Comparison of ENCODE assay signal across 9 cellular contexts in the genomic region with DNA sequence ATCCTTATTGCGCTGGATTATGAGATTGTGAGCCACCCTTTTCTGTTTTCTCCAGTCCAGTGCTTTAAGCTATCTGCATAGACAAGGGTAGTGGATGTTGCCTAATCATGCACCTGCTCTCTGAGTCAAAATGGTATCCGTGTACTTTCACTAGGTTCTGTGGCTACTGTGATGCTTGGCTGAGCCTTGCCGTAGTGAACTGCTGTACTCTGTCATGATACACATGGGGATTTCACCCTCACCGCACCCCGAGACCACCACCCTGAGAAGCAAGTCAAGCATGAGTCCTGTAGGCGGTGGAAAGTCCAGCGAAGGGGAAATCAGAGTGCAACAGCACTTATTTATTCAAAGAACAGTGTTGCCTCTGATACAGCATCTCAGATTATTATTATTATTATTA. TPM values are rescaled to one million over a fixed set of nuclear protein-coding genes. Genes with fewer than 3 reads are reported as not detected.
DNase-seq lines count a peak whose midpoint lies in the region; ATAC-seq and TF ChIP-seq lines count a peak whose summit lies in the region.
"Had no signal": no experiment of that assay in that cellular context is flagged by ENCODE, and none has a peak within 500 bp of the region (broad histone marks: within the 10 kb centered on the region; RNA-seq: fewer than 3 reads in every experiment).

No MANE protein-coding gene starts in this region.

- H3K36me3 Mint-ChIP-seq in CD8-positive, alpha-beta memory T cell: peaks cover 4 to 44% (median 21%) of the 10 kb centered on the region in 3 donors
- no peaks in the 10 kb centered on the region for H3K36me3 Mint-ChIP-seq in GM23338 (ENCODE audit: low read depth)

- H3K4me2 ChIP-seq in GM23338: no peak overlapping the region

- no peaks in the 10 kb centered on the region for H3K27me3 ChIP-seq in CD8-positive, alpha-beta memory T cell (ENCODE audit: insufficient read depth, low read length, poor library complexity, severe bottlenecking)
- no peaks in the 10 kb centered on the region for H3K27me3 ChIP-seq in lower lobe of right lung (ENCODE audit: low read depth)
- no peaks in the 10 kb centered on the region for H3K27me3 ChIP-seq in GM23338 (ENCODE audit: insufficient read depth)

- no peaks in the 10 kb centered on the region for H3K9me3 Mint-ChIP-seq in CD8-positive, alpha-beta memory T cell
- no peaks in the 10 kb centered on the region for H3K9me3 Mint-ChIP-seq in GM23338

- peaks cover 70% of the 10 kb centered on the region for H3K4me1 ChIP-seq in CD8-positive, alpha-beta memory T cell (ENCODE audit: insufficient read depth, low read length)
- H3K4me1 ChIP-seq in lower lobe of right lung: peaks cover 14% of the 10 kb centered on the region
- H3K4me1 ChIP-seq in GM23338 (ENCODE audit: insufficient read depth): no peaks in the 10 kb centered on the region

- H3K4me3 Mint-ChIP-seq in CD8-positive, alpha-beta memory T cell: peak overlapping the region in 4 of 7 donors; percentile 13 to 33 (median 18)
- no peak overlapping the region for H3K4me3 Mint-ChIP-seq in GM23338

- H3K36me3 ChIP-seq in CD8-positive, alpha-beta memory T cell (ENCODE audit: insufficient read depth, low read length): peaks cover 49% of the 10 kb centered on the region
- H3K36me3 ChIP-seq in lower lobe of right lung (peaks cover 49% of the 10 kb centered on the region), GM23338 (ENCODE audit: insufficient read depth) (no peaks in the 10 kb centered on the region)

- intact Hi-C loops in lower lobe of right lung (cut with DNase I): no loop called here

- peak; percentile 100 for ATAC-seq in GM19043 (IDR thresholded peaks at IDR 0.05; ENCODE audit: low read depth, unreplicated experiment)
- ATAC-seq in HG02970 (IDR thresholded peaks at IDR 0.05; ENCODE audit: low FRiP score, unreplicated experiment): peak; percentile 99
- no peak for ATAC-seq in lower lobe of right lung
- no peak for ATAC-seq in GM23338

- TF ChIP-seq CTCF in lower lobe of right lung (IDR thresholded peaks at IDR 0.05) (no peak), GM23338 (conservative IDR thresholded peaks at IDR 0.05; ENCODE audit: low read depth in 2 of 2) (no peak)

- H3K4me1 Mint-ChIP-seq in CD8-positive, alpha-beta memory T cell: peaks cover 52 to 53% (median 52%) of the 10 kb centered on the region in 3 donors
- no peaks in the 10 kb centered on the region for H3K4me1 Mint-ChIP-seq in GM23338

- CTCF ChIA-PET in CD8-positive, alpha-beta memory T cell (lab: Charles Lee): interaction anchor here (2.1 to 4.7 kb wide), 3 partner anchors 10 to 37 kb away, joined by 6 to 43 read pairs (median 10); no protein-coding TSS in a partner anchor

- H3K79me2 ChIP-seq in GM23338 (replicated peaks; ENCODE audit: insufficient read depth): no peaks in the 10 kb centered on the region

- no peaks in the 10 kb centered on the region for H3K27me3 Mint-ChIP-seq in CD8-positive, alpha-beta memory T cell
- no peaks in the 10 kb centered on the region for H3K27me3 Mint-ChIP-seq in GM23338 (ENCODE audit: insufficient read depth, low read depth, poor library complexity)

- H3K27ac Mint-ChIP-seq in CD8-positive, alpha-beta memory T cell: peak overlapping the region in 7 of 8 donors; percentile 77 to 91 (median 84)
- H3K27ac Mint-ChIP-seq in GM23338: no peak overlapping the region

- no peak overlapping the region for H2AFZ ChIP-seq in GM23338

- POLR2A ChIA-PET in CD8-positive, alpha-beta memory T cell (lab: Charles Lee): interaction anchor here (1.3 to 1.8 kb wide), 2 partner anchors 10 to 13 kb away, joined by 3 to 6 read pairs; no protein-coding TSS in a partner anchor

- DNase-seq in CD8-positive, alpha-beta memory T cell: no peak
- DNase-seq in activated T-cell treated with anti-CD3 and anti-CD28 coated beads, Interleukin-2, amount 50 U/mL, for 48 hours: peak; percentile 66 to 67
- DNase-seq in lower lobe of right lung (no peak), superior temporal gyrus (ENCODE audit: extremely low spot score) (no peak), SW 1271 (lab: John Stamatoyannopoulos, UW) (no peak), GM23338 (ENCODE audit: low spot score) (no peak)

- H3F3A ChIP-seq in GM23338 (replicated peaks; ENCODE audit: low read depth): no peaks in the 10 kb centered on the region

- H3K9me2 ChIP-seq in GM23338 (ENCODE audit: insufficient read depth): no peaks in the 10 kb centered on the region

- no peaks in the 10 kb centered on the region for H4K20me1 ChIP-seq in GM23338 (replicated peaks; ENCODE audit: insufficient read depth)

- H3K4me3 ChIP-seq in CD8-positive, alpha-beta memory T cell (ENCODE audit: low read length): no peak overlapping the region
- no peak overlapping the region for H3K4me3 ChIP-seq in lower lobe of right lung
- H3K4me3 ChIP-seq in GM23338: no peak overlapping the region
- H3K4me3 ChIP-seq: lung had no signal

- H3K9me3 ChIP-seq in CD8-positive, alpha-beta memory T cell (ENCODE audit: low read length): no peaks in the 10 kb centered on the region
- no peaks in the 10 kb centered on the region for H3K9me3 ChIP-seq in lower lobe of right lung

- no peak overlapping the region for H3K27ac ChIP-seq in CD8-positive, alpha-beta memory T cell (ENCODE audit: low read depth, low read length)
- H3K27ac ChIP-seq in lower lobe of right lung (no peak overlapping the region), GM23338 (ENCODE audit: low read depth) (no peak overlapping the region)

TF ChIP-seq in GM23338, 12 proteins besides CTCF, POLR2A, EP300 and RAD21 (continues in another document):
- TF ChIP-seq NANOG (IDR thresholded peaks at IDR 0.05; ENCODE audit: borderline replicate concordance) (no peak), ZNF331 (CRISPR knock-in tag; IDR thresholded peaks at IDR 0.05; ENCODE audit: low read depth) (no peak), ZNF114 (CRISPR knock-in tag; IDR thresholded peaks at IDR 0.05) (no peak), EZH2phosphoT487 (IDR thresholded peaks at IDR 0.05; ENCODE audit: unreplicated experiment) (no peak), EZH2 (IDR thresholded peaks at IDR 0.05; ENCODE audit: low read depth, unreplicated experiment) (no peak), POLR2AphosphoS5 (IDR thresholded peaks at IDR 0.05; ENCODE audit: low read depth) (no peak), STAT1 (IDR thresholded peaks at IDR 0.05; ENCODE audit: unreplicated experiment) (no peak), CREB1 (CRISPR knock-in tag; IDR thresholded peaks at IDR 0.05; ENCODE audit: low read depth) (no peak), JUNB (IDR thresholded peaks at IDR 0.05; ENCODE audit: unreplicated experiment) (no peak)
- TF ChIP-seq, protein P1, sequence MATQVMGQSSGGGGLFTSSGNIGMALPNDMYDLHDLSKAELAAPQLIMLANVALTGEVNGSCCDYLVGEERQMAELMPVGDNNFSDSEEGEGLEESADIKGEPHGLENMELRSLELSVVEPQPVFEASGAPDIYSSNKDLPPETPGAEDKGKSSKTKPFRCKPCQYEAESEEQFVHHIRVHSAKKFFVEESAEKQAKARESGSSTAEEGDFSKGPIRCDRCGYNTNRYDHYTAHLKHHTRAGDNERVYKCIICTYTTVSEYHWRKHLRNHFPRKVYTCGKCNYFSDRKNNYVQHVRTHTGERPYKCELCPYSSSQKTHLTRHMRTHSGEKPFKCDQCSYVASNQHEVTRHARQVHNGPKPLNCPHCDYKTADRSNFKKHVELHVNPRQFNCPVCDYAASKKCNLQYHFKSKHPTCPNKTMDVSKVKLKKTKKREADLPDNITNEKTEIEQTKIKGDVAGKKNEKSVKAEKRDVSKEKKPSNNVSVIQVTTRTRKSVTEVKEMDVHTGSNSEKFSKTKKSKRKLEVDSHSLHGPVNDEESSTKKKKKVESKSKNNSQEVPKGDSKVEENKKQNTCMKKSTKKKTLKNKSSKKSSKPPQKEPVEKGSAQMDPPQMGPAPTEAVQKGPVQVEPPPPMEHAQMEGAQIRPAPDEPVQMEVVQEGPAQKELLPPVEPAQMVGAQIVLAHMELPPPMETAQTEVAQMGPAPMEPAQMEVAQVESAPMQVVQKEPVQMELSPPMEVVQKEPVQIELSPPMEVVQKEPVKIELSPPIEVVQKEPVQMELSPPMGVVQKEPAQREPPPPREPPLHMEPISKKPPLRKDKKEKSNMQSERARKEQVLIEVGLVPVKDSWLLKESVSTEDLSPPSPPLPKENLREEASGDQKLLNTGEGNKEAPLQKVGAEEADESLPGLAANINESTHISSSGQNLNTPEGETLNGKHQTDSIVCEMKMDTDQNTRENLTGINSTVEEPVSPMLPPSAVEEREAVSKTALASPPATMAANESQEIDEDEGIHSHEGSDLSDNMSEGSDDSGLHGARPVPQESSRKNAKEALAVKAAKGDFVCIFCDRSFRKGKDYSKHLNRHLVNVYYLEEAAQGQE (IDR thresholded peaks at IDR 0.05; ENCODE audit: unreplicated experiment): no peak
- TF ChIP-seq, protein P2, sequence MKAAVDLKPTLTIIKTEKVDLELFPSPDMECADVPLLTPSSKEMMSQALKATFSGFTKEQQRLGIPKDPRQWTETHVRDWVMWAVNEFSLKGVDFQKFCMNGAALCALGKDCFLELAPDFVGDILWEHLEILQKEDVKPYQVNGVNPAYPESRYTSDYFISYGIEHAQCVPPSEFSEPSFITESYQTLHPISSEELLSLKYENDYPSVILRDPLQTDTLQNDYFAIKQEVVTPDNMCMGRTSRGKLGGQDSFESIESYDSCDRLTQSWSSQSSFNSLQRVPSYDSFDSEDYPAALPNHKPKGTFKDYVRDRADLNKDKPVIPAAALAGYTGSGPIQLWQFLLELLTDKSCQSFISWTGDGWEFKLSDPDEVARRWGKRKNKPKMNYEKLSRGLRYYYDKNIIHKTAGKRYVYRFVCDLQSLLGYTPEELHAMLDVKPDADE (IDR thresholded peaks at IDR 0.05): no peak

RNA-seq across cellular contexts. Expression of a gene that starts 55.0 kb away (rescaled TPM):
- total RNA-seq in CD8-positive, alpha-beta memory T cell: 10 to 100 TPM; 74.7 to 75.2 TPM
- 200 TPM for polyA plus RNA-seq in CD8-positive, alpha-beta memory T cell
- total RNA-seq in lower lobe of right lung: 48.5 TPM
- total RNA-seq in GM23338 (2014; rRNA removed; shearing (Covaris generic)): 1.9 and 2.5 TPM in 2 replicates
- 1.9 and 2.0 TPM in 2 replicates for polyA plus RNA-seq in GM23338 (2016; fragmentation: Nextera tagmentation; extraction: Ambion mirVana)

Comparison
In these comparisons a context has a peak if more than half of its experiments do, and no peak if none do; other contexts are left out.
1. DNase-seq: peak in activated T-cell treated with anti-CD3 and anti-CD28 coated beads, Interleukin-2, amount 50 U/mL, for 48 hours (2 of 2); none in CD8-positive, alpha-beta memory T cell (0 of 5), lower lobe of right lung (single experiment), superior temporal gyrus (single experiment), SW 1271 (0 of 2) and GM23338 (single experiment).
2. ATAC-seq: peak in GM19043 (single experiment) and HG02970 (single experiment); none in lower lobe of right lung (0 of 2) and GM23338 (single experiment).
3. RNA of a gene that starts 55.0 kb away (total RNA-seq): 74.7 to 75.2 TPM in CD8-positive, alpha-beta memory T cell and 48.5 TPM in lower lobe of right lung (single experiment); 1.9 to 2.5 TPM in GM23338; every median in the first group is over 10 times any median in the second.